ENCODE assay signal across 18 cellular contexts in genomic region chr2:217667545-217667944, GRCh38.
DNase-seq lines count a peak whose midpoint lies in the region; ATAC-seq and TF ChIP-seq lines count a peak whose summit lies in the region.
"Had no signal": no experiment of that assay in that cellular context is flagged by ENCODE, and none has a peak within 500 bp of the region (broad histone marks: within the 10 kb centered on the region; RNA-seq: fewer than 3 reads in every experiment).

No MANE protein-coding gene starts in this region.

- peak; percentile 40 to 84 for ATAC-seq in left cardiac atrium
- ATAC-seq: activated T-helper 17 cell treated with anti-CD3 and anti-CD28 coated beads, Interleukin-2, amount 50 U/mL, for 72 hours; GM12878 had no signal

- H3K4me1 ChIP-seq in subcutaneous abdominal adipose tissue (ENCODE audit: control insufficient read depth in 5 of 5, insufficient read depth in 5 of 5, low read length in 5 of 5) = peaks cover 0 to 22% (median 17%) of the 10 kb centered on the region in 5 donors

- H3K4me1 Mint-ChIP-seq in chondrocyte (ENCODE audit: low read depth) = peaks cover 59% of the 10 kb centered on the region

- peaks cover 5% of the 10 kb centered on the region for H3K9me3 Mint-ChIP-seq in chondrocyte (ENCODE audit: low read depth)
- H3K9me3 Mint-ChIP-seq: CD4-positive, alpha-beta T cell had no signal

- DNase-seq in AG20443 (ENCODE audit: low spot score) = peak; percentile 57
- no peak for DNase-seq in chondrocyte (ENCODE audit: low spot score)
- DNase-seq in left cardiac atrium = no peak
- no peak for DNase-seq in inferior parietal cortex (ENCODE audit: extremely low spot score)
- no peak for DNase-seq in putamen (ENCODE audit: low spot score)
- no peak for DNase-seq in DMS 273 (lab: John Stamatoyannopoulos, UW; ENCODE audit: unreplicated experiment)
- no peak for DNase-seq in nucleus accumbens (lab: John Stamatoyannopoulos, UW)
- DNase-seq: activated CD4-positive, alpha-beta T cell treated with anti-CD3 and anti-CD28 coated beads for 1 hour; caudate nucleus; CD4-positive, alpha-beta T cell; DMS153; GF-D8; NCI-H1417; NCI-H524; RPMI8226 had no signal

- no peaks in the 10 kb centered on the region for H3K27me3 Mint-ChIP-seq in chondrocyte (ENCODE audit: low read depth)
- H3K27me3 Mint-ChIP-seq: CD4-positive, alpha-beta T cell had no signal

- H3K9ac ChIP-seq in subcutaneous abdominal adipose tissue (ENCODE audit: low read length in 5 of 5) = peak overlapping the region in 1 of 5 donors; percentile 61

- no peaks in the 10 kb centered on the region for H3K9me3 ChIP-seq in subcutaneous abdominal adipose tissue (ENCODE audit: control insufficient read depth in 5 of 5, low read length in 5 of 5)

- no peak overlapping the region for H3K4me3 ChIP-seq in subcutaneous abdominal adipose tissue (ENCODE audit: low read depth in 1 of 5, low read length in 5 of 5)
- H3K4me3 ChIP-seq: GM12878 had no signal

- intact Hi-C loops in left cardiac atrium (cut with DNase I) = no loop called here

- no peaks in the 10 kb centered on the region for H3K27me3 ChIP-seq in subcutaneous abdominal adipose tissue (ENCODE audit: control insufficient read depth in 5 of 5, insufficient read depth in 4 of 5, low read length in 5 of 5)

- no peaks in the 10 kb centered on the region for H3K36me3 ChIP-seq in subcutaneous abdominal adipose tissue (ENCODE audit: control insufficient read depth in 5 of 5, insufficient read depth in 5 of 5, low read length in 5 of 5)

- H3K27ac Mint-ChIP-seq in chondrocyte (ENCODE audit: unreplicated experiment) = peak overlapping the region; percentile 76
- H3K27ac Mint-ChIP-seq: activated T-helper 17 cell treated with anti-CD3 and anti-CD28 coated beads, Interleukin-2, amount 50 U/mL, for 72 hours; CD4-positive, alpha-beta T cell had no signal

- H3K4me3 Mint-ChIP-seq in chondrocyte (ENCODE audit: unreplicated experiment) = no peak overlapping the region
- H3K4me3 Mint-ChIP-seq: activated T-helper 17 cell treated with anti-CD3 and anti-CD28 coated beads, Interleukin-2, amount 50 U/mL, for 72 hours; CD4-positive, alpha-beta T cell had no signal

- no peak for TF ChIP-seq CTCF in chondrocyte (IDR thresholded peaks at IDR 0.05)

- peaks cover 3% of the 10 kb centered on the region for H3K36me3 Mint-ChIP-seq in chondrocyte (ENCODE audit: low read depth)

- H3K27ac ChIP-seq in subcutaneous abdominal adipose tissue (ENCODE audit: low read depth, low read length) = peak overlapping the region; percentile 68
